ENCODE assay signal across 13 cellular contexts in genomic region chr2:71749671-71750101, GRCh38.
DNase-seq lines count a peak whose midpoint lies in the region; ATAC-seq lines count a peak whose summit lies in the region.
"Had no signal": no experiment of that assay in that cellular context is flagged by ENCODE, and none has a peak within 500 bp of the region (broad histone marks: within the 10 kb centered on the region; RNA-seq: fewer than 3 reads in every experiment).

No MANE protein-coding gene starts in this region.

- DNase-seq in DMS 273 (lab: John Stamatoyannopoulos, UW; ENCODE audit: unreplicated experiment) (peak; percentile 86), NCI-H226 (peak; percentile 90), astrocyte of the hippocampus (ENCODE audit: low read depth, low spot score) (peak; percentile 34), myocyte (ENCODE audit: low read depth) (peak; percentile 71), superior temporal gyrus (ENCODE audit: extremely low spot score) (no peak), OCI-M2 (lab: John Stamatoyannopoulos, UW; ENCODE audit: unreplicated experiment) (no peak)
- DNase-seq: activated CD4-positive, alpha-beta T cell treated with anti-CD3 and anti-CD28 coated beads for 4 hours; anterior cingulate cortex; NCI-H1105; ovary had no signal

- no peak for ATAC-seq in GM19351 (IDR thresholded peaks at IDR 0.05; ENCODE audit: unreplicated experiment)
- no peak for ATAC-seq in GM18873 (IDR thresholded peaks at IDR 0.05; ENCODE audit: low FRiP score, unreplicated experiment)
- ATAC-seq: HCT116 had no signal

Comparison
In these comparisons a context has a peak if more than half of its experiments do, and no peak if none do; other contexts are left out.
1. DNase-seq: peak in DMS 273 (single experiment), NCI-H226 (single experiment), astrocyte of the hippocampus (single experiment) and myocyte (single experiment); none in superior temporal gyrus (single experiment) and OCI-M2 (single experiment).